1 cellular context compared by ENCODE assay signal in genomic region chr19:3961007-3961406, GRCh38.
TF ChIP-seq lines count a peak whose summit lies in the region.

No MANE protein-coding gene starts in this region.

TF ChIP-seq in K562, 482 proteins besides CTCF, POLR2A, EP300 and RAD21:
- TF ChIP-seq NFYB (IDR thresholded peaks at IDR 0.05; ENCODE audit: extremely low read depth, insufficient read length): no peak
- TF ChIP-seq FOS (IDR thresholded peaks at IDR 0.05; ENCODE audit: extremely low read depth, insufficient read length): no peak
- no peak for TF ChIP-seq ZNF121 (CRISPR knock-in tag; conservative IDR thresholded peaks at IDR 0.05)
- no peak for TF ChIP-seq ZKSCAN8 (CRISPR knock-in tag; IDR thresholded peaks at IDR 0.05)
- peak; percentile 51; the same call in 1 of the 2 replicates for TF ChIP-seq POLR2G (IDR thresholded peaks at IDR 0.05; ENCODE audit: low read depth, low read length)
- no peak for TF ChIP-seq STAT5A (IDR thresholded peaks at IDR 0.05; ENCODE audit: borderline replicate concordance, low read length)
- TF ChIP-seq LCOR (CRISPR knock-in tag; IDR thresholded peaks at IDR 0.05): no peak
- peak; percentile 45; the same call in 1 of the 2 replicates for TF ChIP-seq RBFOX2 (IDR thresholded peaks at IDR 0.05; ENCODE audit: low read depth, low read length)
- no peak for TF ChIP-seq ELF4 (CRISPR knock-in tag; IDR thresholded peaks at IDR 0.05)
- TF ChIP-seq MEF2D (tag; conservative IDR thresholded peaks at IDR 0.05; ENCODE audit: low read depth): no peak
